In genomic region chr4:153497988-153498967, GRCh38 we compare ENCODE assay signal across 8 cellular contexts. TPM values are rescaled to one million over a fixed set of nuclear protein-coding genes. Genes with fewer than 3 reads are reported as not detected.
DNase-seq lines count a peak whose midpoint lies in the region; ATAC-seq and TF ChIP-seq lines count a peak whose summit lies in the region.

No MANE protein-coding gene starts in this region.

- no peaks in the 10 kb centered on the region for H3K9me3 Mint-ChIP-seq in endothelial cell (ENCODE audit: unreplicated experiment)

- H3K4me1 Mint-ChIP-seq in endothelial cell (ENCODE audit: unreplicated experiment) = peaks cover 24% of the 10 kb centered on the region

- no peaks in the 10 kb centered on the region for H3K9me3 ChIP-seq in HUES6 (ENCODE audit: control insufficient read depth, insufficient read depth, low read depth, low read length)
- no peaks in the 10 kb centered on the region for H3K9me3 ChIP-seq in esophagus squamous epithelium
- no peaks in the 10 kb centered on the region for H3K9me3 ChIP-seq in sigmoid colon

- H3K27me3 Mint-ChIP-seq in endothelial cell (ENCODE audit: unreplicated experiment) = no peaks in the 10 kb centered on the region

- peaks cover 4% of the 10 kb centered on the region for H3K36me3 Mint-ChIP-seq in endothelial cell (ENCODE audit: low read depth, unreplicated experiment)

- no peak for TF ChIP-seq EP300 in sigmoid colon (IDR thresholded peaks at IDR 0.05)

- peak; percentile 76 for ATAC-seq in GM21381 (IDR thresholded peaks at IDR 0.05; ENCODE audit: unreplicated experiment)
- ATAC-seq in HG03439 (IDR thresholded peaks at IDR 0.05; ENCODE audit: unreplicated experiment) = no peak

- no peak for TF ChIP-seq POLR2A in esophagus squamous epithelium (IDR thresholded peaks at IDR 0.05)
- TF ChIP-seq POLR2A in sigmoid colon (IDR thresholded peaks at IDR 0.05) = no peak

- H3K27ac ChIP-seq in HUES6 (ENCODE audit: low read depth, low read length) (peak overlapping the region; percentile 54; the same call in 1 of the 2 replicates), esophagus squamous epithelium (peak overlapping the region in 3 of 4 donors; percentile 62 to 76 (median 70)), sigmoid colon (peak overlapping the region; percentile 54 to 74 (median 66))

- no peaks in the 10 kb centered on the region for H3K36me3 ChIP-seq in HUES6 (ENCODE audit: control insufficient read depth, insufficient read depth, low read length)
- H3K36me3 ChIP-seq in esophagus squamous epithelium = no peaks in the 10 kb centered on the region
- H3K36me3 ChIP-seq in sigmoid colon = no peaks in the 10 kb centered on the region

- WGBS in esophagus squamous epithelium, 2 donors = 60 to 61% methylated on average over 9 of the region's 9 CpGs
- WGBS in sigmoid colon, 2 donors = 53 to 73% methylated on average over 9 of the region's 9 CpGs

- H3K27me3 ChIP-seq in HUES6 (ENCODE audit: control insufficient read depth, insufficient read depth, low read length) = no peaks in the 10 kb centered on the region
- no peaks in the 10 kb centered on the region for H3K27me3 ChIP-seq in esophagus squamous epithelium
- H3K27me3 ChIP-seq in sigmoid colon = no peaks in the 10 kb centered on the region

- intact Hi-C loops in esophagus squamous epithelium (cut with DNase I) (no loop called here), sigmoid colon (cut with DNase I) (no loop called here)

- H3K4me3 ChIP-seq in HUES6 (ENCODE audit: low read depth, low read length) (no peak overlapping the region), esophagus squamous epithelium (peak overlapping the region in 1 of 4 donors; percentile 18), sigmoid colon (no peak overlapping the region)

- H3K9ac ChIP-seq in HUES6 (ENCODE audit: low read length) = peak overlapping the region; percentile 20

- no peak for TF ChIP-seq CTCF in esophagus squamous epithelium (IDR thresholded peaks at IDR 0.05)
- no peak for TF ChIP-seq CTCF in sigmoid colon (IDR thresholded peaks at IDR 0.05)
- TF ChIP-seq CTCF in endothelial cell (IDR thresholded peaks at IDR 0.05; ENCODE audit: unreplicated experiment) = no peak

- no peak overlapping the region for H3K4me3 Mint-ChIP-seq in endothelial cell (ENCODE audit: unreplicated experiment)

- H3K4me1 ChIP-seq in HUES6 (ENCODE audit: control insufficient read depth, insufficient read depth, low read length) = peaks cover 51% of the 10 kb centered on the region
- peaks cover 6 to 48% (median 9%) of the 10 kb centered on the region in 3 donors for H3K4me1 ChIP-seq in esophagus squamous epithelium
- H3K4me1 ChIP-seq in sigmoid colon = peaks cover 0 to 39% (median 33%) of the 10 kb centered on the region in 4 donors

- H3K27ac Mint-ChIP-seq in endothelial cell (ENCODE audit: unreplicated experiment) = no peak overlapping the region

- DNase-seq in GM04503 (ENCODE audit: low read depth) (peak; percentile 57), esophagus squamous epithelium (lab: John Stamatoyannopoulos, UW) (no peak), sigmoid colon (no peak), NCI-H146 treated with DMSO at 0.1 percent for 48 hours (lab: John Stamatoyannopoulos, UW; ENCODE audit: unreplicated experiment) (no peak), endothelial cell (ENCODE audit: low spot score) (no peak)

RNA-seq across cellular contexts. Expression of gene TMEM131L, which starts 32.1 kb away (rescaled TPM):
- 10 to 100 TPM in 3 of 4 donors, 1 to 10 TPM in 1; 9.2 to 14.7 (median 12.4) TPM for total RNA-seq in esophagus squamous epithelium
- 10 to 100 TPM in 3 of 4 donors, 1 to 10 TPM in 1; 8.2 to 27.2 (median 15.6) TPM for total RNA-seq in sigmoid colon
- 10 to 100 TPM in 1 of 3 donors, under 1 TPM in 2; 0.60 to 15.2 (median 0.69) TPM for polyA plus RNA-seq in sigmoid colon
- total RNA-seq in endothelial cell (ENCODE audit: unreplicated experiment) = 29.8 TPM
